In genomic region chr11:91700854-91701253, GRCh38 we compare ENCODE assay signal across 23 cellular contexts.
"Had no signal": no experiment of that assay in that cellular context is flagged by ENCODE, and none has a peak within 500 bp of the region (broad histone marks: within the 10 kb centered on the region; RNA-seq: fewer than 3 reads in every experiment).

No MANE protein-coding gene starts in this region.

- H3K4me1 ChIP-seq: esophagus muscularis mucosa, gastrocnemius medialis, heart right ventricle, spleen, testis, tibial nerve, upper lobe of right lung, vagina had no signal

- DNase-seq: effector memory CD4-positive, alpha-beta T cell; gastrocnemius medialis; heart right ventricle; hypothalamus; kidney glomerular epithelial cell; mammary epithelial cell; mucosa of descending colon; naive thymus-derived CD8-positive, alpha-beta T cell; posterior cingulate gyrus; spleen; stimulated activated CD4-positive, alpha-beta T cell treated with anti-CD3 and anti-CD28 coated beads, Interleukin-15, amount 100 ng/mL, for 24 hours; stimulated activated CD4-positive, alpha-beta T cell treated with anti-CD3 and anti-CD28 coated beads, Interleukin-1b, Interleukin-23, amount 100 ng/mL, for 48 hours; stimulated activated CD4-positive, alpha-beta T cell treated with anti-CD3 and anti-CD28 coated beads, Interleukin-4, amount 100 ng/mL, for 24 hours; testis; upper lobe of right lung had no signal

- FAIRE-seq: endometrium, islet of Langerhans had no signal

- ATAC-seq: gastrocnemius medialis; heart right ventricle; mucosa of descending colon; naive thymus-derived CD8-positive, alpha-beta T cell; sciatic nerve; stimulated activated memory B cell treated with anti-CD40 and anti-IgM and Interleukin-4, amounts not matched to agents 10 μg/mL and 1 μg/mL and 100 μg/mL, for 72 hours; upper lobe of right lung had no signal

- H3K36me3 ChIP-seq: esophagus muscularis mucosa, gastrocnemius medialis, heart right ventricle, spleen, tibial nerve, upper lobe of right lung, vagina had no signal

- H3K27ac ChIP-seq: epithelial cell of prostate, esophagus muscularis mucosa, gastrocnemius medialis, heart right ventricle, spleen, testis, tibial nerve, upper lobe of right lung, vagina had no signal

- H3K27me3 ChIP-seq: esophagus muscularis mucosa, gastrocnemius medialis, heart right ventricle, spleen, testis, tibial nerve, upper lobe of right lung, vagina had no signal

- H3K4me3 ChIP-seq: esophagus muscularis mucosa, gastrocnemius medialis, heart right ventricle, mucosa of descending colon, spleen, testis, tibial nerve, upper lobe of right lung, vagina had no signal
